17 cellular contexts compared by ENCODE assay signal in genomic region chr4:123672987-123673386, GRCh38.
DNase-seq lines count a peak whose midpoint lies in the region; TF ChIP-seq lines count a peak whose summit lies in the region.
"Had no signal": no experiment of that assay in that cellular context is flagged by ENCODE, and none has a peak within 500 bp of the region (broad histone marks: within the 10 kb centered on the region; RNA-seq: fewer than 3 reads in every experiment).

No MANE protein-coding gene starts in this region.

- TF ChIP-seq CTCF in nephron progenitor cell (IDR thresholded peaks at IDR 0.05), result no peak

- peak overlapping the region; percentile 11 for H3K27ac Mint-ChIP-seq in nephron progenitor cell
- no peak overlapping the region for H3K27ac Mint-ChIP-seq in activated naive CD4-positive, alpha-beta T cell treated with anti-CD3 and anti-CD28 coated beads for 36 hours

- intact Hi-C loops in activated naive CD4-positive, alpha-beta T cell treated with anti-CD3 and anti-CD28 coated beads for 36 hours (cut with micrococcal nuclease), result loop anchor here (1.0 to 5.0 kb wide), 9 partner anchors 33 to 1131 kb away; no protein-coding TSS in a partner anchor

- peak overlapping the region; percentile 64 for H3K27ac ChIP-seq in epithelial cell of prostate
- H3K27ac ChIP-seq: KMS-11, SJSA1, uterus had no signal

- H3K4me3 Mint-ChIP-seq in nephron progenitor cell, result no peak overlapping the region
- no peak overlapping the region for H3K4me3 Mint-ChIP-seq in activated naive CD4-positive, alpha-beta T cell treated with anti-CD3 and anti-CD28 coated beads for 36 hours

- H3K9me3 Mint-ChIP-seq in nephron progenitor cell, result no peaks in the 10 kb centered on the region
- H3K9me3 Mint-ChIP-seq in activated naive CD4-positive, alpha-beta T cell treated with anti-CD3 and anti-CD28 coated beads for 36 hours, result no peaks in the 10 kb centered on the region

- DNase-seq in GM03348 (ENCODE audit: low spot score) (peak; percentile 35), M059J (ENCODE audit: low read depth) (peak; percentile 52), epithelial cell of prostate (ENCODE audit: low read depth, low spot score) (peak; percentile 37), nephron progenitor cell (no peak), NCI-H446 (lab: John Stamatoyannopoulos, UW) (no peak), DMS53 (lab: John Stamatoyannopoulos, UW) (no peak)
- DNase-seq in activated naive CD4-positive, alpha-beta T cell treated with anti-CD3 and anti-CD28 coated beads for 36 hours, result no peak
- DNase-seq: activated CD4-positive, alpha-beta T cell treated with anti-CD3 and anti-CD28 coated beads for 48 hours; activated naive CD4-positive, alpha-beta T cell treated with anti-CD3 and anti-CD28 coated beads, Interleukin-2, amount 50 U/mL, for 16 hours; dermis blood vessel endothelial cell; DMS153; hypothalamus; stimulated activated CD4-positive, alpha-beta T cell treated with anti-CD3 and anti-CD28 coated beads, Interleukin-12 subunit alpha, Interleukin-12 subunit beta, amount 100 ng/mL, for 4 hours; stimulated activated CD8-positive, alpha-beta memory T cell treated with anti-CD3 and anti-CD28 coated beads, Interleukin-4, amount 100 ng/mL, for 48 hours; uterus had no signal

- no peaks in the 10 kb centered on the region for H3K36me3 Mint-ChIP-seq in nephron progenitor cell (ENCODE audit: low read depth)
- no peaks in the 10 kb centered on the region for H3K36me3 Mint-ChIP-seq in activated naive CD4-positive, alpha-beta T cell treated with anti-CD3 and anti-CD28 coated beads for 36 hours (ENCODE audit: low read depth)

- CTCF ChIA-PET in activated naive CD4-positive, alpha-beta T cell treated with anti-CD3 and anti-CD28 coated beads for 36 hours (lab: Charles Lee), result interaction anchor here (1.1 kb wide), 1 partner anchor 273 kb away, joined by 4 read pairs; no protein-coding TSS in a partner anchor

- H3K27me3 Mint-ChIP-seq in nephron progenitor cell (ENCODE audit: low read depth, poor library complexity), result no peaks in the 10 kb centered on the region
- H3K27me3 Mint-ChIP-seq in activated naive CD4-positive, alpha-beta T cell treated with anti-CD3 and anti-CD28 coated beads for 36 hours (ENCODE audit: low read depth), result peaks cover 43% of the 10 kb centered on the region

- H3K4me1 Mint-ChIP-seq in nephron progenitor cell, result peaks cover 44% of the 10 kb centered on the region
- peaks cover 17% of the 10 kb centered on the region for H3K4me1 Mint-ChIP-seq in activated naive CD4-positive, alpha-beta T cell treated with anti-CD3 and anti-CD28 coated beads for 36 hours (ENCODE audit: low read depth)

Comparison
In these comparisons a context has a peak if more than half of its experiments do, and no peak if none do; other contexts are left out.
1. DNase-seq: peak in GM03348 (single experiment), M059J (single experiment) and epithelial cell of prostate (single experiment); none in nephron progenitor cell (single experiment), NCI-H446 (0 of 2), DMS53 (single experiment) and activated naive CD4-positive, alpha-beta T cell treated with anti-CD3 and anti-CD28 coated beads for 36 hours (single experiment).